Comparison of ENCODE assay signal across 8 cellular contexts in genomic region chr5:62578540-62578939, GRCh38. TPM values are rescaled to one million over a fixed set of nuclear protein-coding genes. Genes with fewer than 3 reads are reported as not detected.
A peak's percentile ranks its signal among the peaks of the same experiment; 100 is the strongest.
DNase-seq lines count a peak whose midpoint lies in the region; TF ChIP-seq lines count a peak whose summit lies in the region.

LRRC70 (plus strand) TSS chr5:62578819; CDS start chr5:62579439, 620 bp downstream.

- H3K4me3 ChIP-seq in HFF-Myc (replicated peaks; ENCODE audit: low read depth, low read length) (no peak within 1 kb of the TSS), retinal pigment epithelial cell (ENCODE audit: low read length) (no peak within 1 kb of the TSS), HAP-1 (no peak within 1 kb of the TSS)

- in situ Hi-C loops in endometrial microvascular endothelial cells (cut with HindIII; ENCODE audit: inconsistent ontology term, low pct_unique_long_range_greater_than_20kb, low sequenced_read_pairs) = no loop called here
- in situ Hi-C loops in HAP-1 (cut with MboI; ENCODE audit: low sequenced_read_pairs) = no loop called here

- DNase-seq in activated CD4-positive, CD25-positive, alpha-beta regulatory T cell treated with anti-CD3 and anti-CD28 coated beads, Interleukin-2, amount 50 U/mL, for 16 hours (ENCODE audit: low read depth, low spot score) = peak; percentile 9
- no peak for DNase-seq in activated CD4-positive, CD25-positive, alpha-beta regulatory T cell treated with anti-CD3 and anti-CD28 coated beads, Interleukin-2, amount 50 U/mL, for 72 hours
- DNase-seq in HFF-Myc (ENCODE audit: extremely low read depth, low read depth) (peak; percentile 37), MV-4-11 (lab: John Stamatoyannopoulos, UW) (peak; percentile 87), retinal pigment epithelial cell (ENCODE audit: low read depth) (peak; percentile 27), HUDEP-2 (lab: John Stamatoyannopoulos, UW; ENCODE audit: unreplicated experiment in 76 of 76) (no peak), HAP-1 (ENCODE audit: low spot score in 2 of 2) (no peak)

- H3K27me3 ChIP-seq in HAP-1 (ENCODE audit: low read depth) = no peaks in the 10 kb centered on the region

- TF ChIP-seq CTCF in HFF-Myc (IDR thresholded peaks at IDR 0.05; ENCODE audit: low read depth, low read length, missing control alignments) (no peak), retinal pigment epithelial cell (conservative IDR thresholded peaks at IDR 0.05; ENCODE audit: low read depth, low read length) (no peak)

- H3K9me3 ChIP-seq in HAP-1 = no peaks in the 10 kb centered on the region

- no peaks in the 10 kb centered on the region for H3K36me3 ChIP-seq in HAP-1 (replicated peaks)

- H3K4me1 ChIP-seq in HAP-1 = no peaks in the 10 kb centered on the region; the same call in 1 of the 2 replicates

RNA-seq across cellular contexts. Expression of gene LRRC70, which starts in this region (rescaled TPM):
- total RNA-seq in endometrial microvascular endothelial cells (ENCODE audit: inconsistent ontology term) = 22.3 TPM

Comparison
In these comparisons a context has a peak if more than half of its experiments do, and no peak if none do; other contexts are left out.
1. DNase-seq: peak in activated CD4-positive, CD25-positive, alpha-beta regulatory T cell treated with anti-CD3 and anti-CD28 coated beads, Interleukin-2, amount 50 U/mL, for 16 hours (single experiment), HFF-Myc (single experiment), MV-4-11 (single experiment) and retinal pigment epithelial cell (single experiment); none in activated CD4-positive, CD25-positive, alpha-beta regulatory T cell treated with anti-CD3 and anti-CD28 coated beads, Interleukin-2, amount 50 U/mL, for 72 hours (single experiment), HUDEP-2 (0 of 76) and HAP-1 (0 of 2).